Comparison of ENCODE assay signal across 29 cellular contexts in genomic region chr1:33289858-33290154, GRCh38. TPM values are rescaled to one million over a fixed set of nuclear protein-coding genes. Genes with fewer than 3 reads are reported as not detected.
DNase-seq lines count a peak whose midpoint lies in the region; ATAC-seq and TF ChIP-seq lines count a peak whose summit lies in the region.
"Had no signal": no experiment of that assay in that cellular context is flagged by ENCODE, and none has a peak within 500 bp of the region (broad histone marks: within the 10 kb centered on the region; RNA-seq: fewer than 3 reads in every experiment).

No MANE protein-coding gene starts in this region.

- H3K9me3 Mint-ChIP-seq in natural killer cell treated with Interleukin-12 subunit alpha and Interleukin-12 subunit beta and Interleukin-15 and Interleukin-18, amount 100 ng/mL, for 72 hours, result no peaks in the 10 kb centered on the region
- no peaks in the 10 kb centered on the region for H3K9me3 Mint-ChIP-seq in natural killer cell

- H3K36me3 Mint-ChIP-seq in natural killer cell treated with Interleukin-12 subunit alpha and Interleukin-12 subunit beta and Interleukin-15 and Interleukin-18, amount 100 ng/mL, for 72 hours, result peaks cover 5% of the 10 kb centered on the region
- H3K36me3 Mint-ChIP-seq in natural killer cell, result no peaks in the 10 kb centered on the region

- H3K27ac Mint-ChIP-seq in natural killer cell treated with Interleukin-12 subunit alpha and Interleukin-12 subunit beta and Interleukin-15 and Interleukin-18, amount 100 ng/mL, for 72 hours, result no peak overlapping the region
- no peak overlapping the region for H3K27ac Mint-ChIP-seq in natural killer cell

- H3K36me3 ChIP-seq in thoracic aorta, result peaks cover 6% of the 10 kb centered on the region

- no peaks in the 10 kb centered on the region for H3K27me3 ChIP-seq in thoracic aorta (replicated peaks; ENCODE audit: insufficient read depth)

- H3K4me3 ChIP-seq in coronary artery (no peak overlapping the region), thoracic aorta (no peak overlapping the region)
- H3K4me3 ChIP-seq: A549, GM12878, K562 had no signal

- intact Hi-C loops in natural killer cell (cut with micrococcal nuclease), result no loop called here

- no peak for ATAC-seq in natural killer cell treated with Interleukin-12 subunit alpha and Interleukin-12 subunit beta and Interleukin-15 and Interleukin-18, amount 100 ng/mL, for 72 hours
- ATAC-seq in natural killer cell (no peak), thoracic aorta (ENCODE audit: insufficient number of reproducible peaks, low FRiP score, low read depth) (no peak)
- ATAC-seq: A549, GM12878, Panc1 had no signal

- H3K4me1 ChIP-seq in thoracic aorta (ENCODE audit: control insufficient read depth in 1 of 2, low read depth in 2 of 2), result peaks cover 5 to 67% of the 10 kb centered on the region in 2 donors
- H3K4me1 ChIP-seq: A549, Caco-2 had no signal

- peaks cover 0 to 8% of the 10 kb centered on the region in 2 donors for H3K4me1 Mint-ChIP-seq in natural killer cell treated with Interleukin-12 subunit alpha and Interleukin-12 subunit beta and Interleukin-15 and Interleukin-18, amount 100 ng/mL, for 72 hours (ENCODE audit: low read depth in 2 of 2)
- H3K4me1 Mint-ChIP-seq in natural killer cell, result peaks cover 13 to 34% of the 10 kb centered on the region in 2 donors

- peak; percentile 16 for DNase-seq in natural killer cell treated with Interleukin-12 subunit alpha and Interleukin-12 subunit beta and Interleukin-15 and Interleukin-18, amount 100 ng/mL, for 72 hours (ENCODE audit: low spot score)
- DNase-seq in natural killer cell (no peak), coronary artery (ENCODE audit: low spot score) (no peak), thoracic aorta (ENCODE audit: low spot score) (no peak), T-helper 1 cell (no peak), Ammon's horn (ENCODE audit: low spot score) (no peak), SHP77 treated with DMSO at 0.1 percent for 48 hours (lab: John Stamatoyannopoulos, UW) (no peak)
- DNase-seq: AML-193; Caco-2; CD4-positive, alpha-beta memory T cell; GDM1; HCEC 1CT; Kasumi-1; NCI-H1092 treated with DMSO at 0.1 percent for 48 hours; NCI-H1436; NCI-H187; NCI-H2081 treated with DMSO at 0.1 percent for 48 hours; NCI-H2171; NCI-H226; NCI-H510A; NCI-H69; SHP77 had no signal

- no peaks in the 10 kb centered on the region for H3K9me3 ChIP-seq in thoracic aorta
- H3K9me3 ChIP-seq: A549, Caco-2 had no signal

- no peaks in the 10 kb centered on the region for H3K27me3 Mint-ChIP-seq in natural killer cell treated with Interleukin-12 subunit alpha and Interleukin-12 subunit beta and Interleukin-15 and Interleukin-18, amount 100 ng/mL, for 72 hours
- H3K27me3 Mint-ChIP-seq in natural killer cell (ENCODE audit: low read depth in 2 of 2), result no peaks in the 10 kb centered on the region
- H3K27me3 Mint-ChIP-seq: CD4-positive, alpha-beta memory T cell had no signal

- TF ChIP-seq CTCF in natural killer cell (IDR thresholded peaks at IDR 0.05) (no peak), coronary artery (IDR thresholded peaks at IDR 0.05) (no peak), thoracic aorta (IDR thresholded peaks at IDR 0.05) (no peak)

- no peak overlapping the region for H3K4me3 Mint-ChIP-seq in natural killer cell treated with Interleukin-12 subunit alpha and Interleukin-12 subunit beta and Interleukin-15 and Interleukin-18, amount 100 ng/mL, for 72 hours
- H3K4me3 Mint-ChIP-seq in natural killer cell, result no peak overlapping the region
- H3K4me3 Mint-ChIP-seq: CD4-positive, alpha-beta memory T cell had no signal

- H3K27ac ChIP-seq in coronary artery (peak overlapping the region; percentile 76 to 84), thoracic aorta (peak overlapping the region; percentile 60 to 87)
- H3K27ac ChIP-seq: A549, RWPE1 had no signal

RNA-seq across cellular contexts. Expression of gene A3GALT2, which starts 31.1 kb away (rescaled TPM):
- total RNA-seq in natural killer cell treated with Interleukin-12 subunit alpha and Interleukin-12 subunit beta and Interleukin-15 and Interleukin-18, amount 100 ng/mL, for 72 hours, result not detected
- total RNA-seq in natural killer cell (not detected), thoracic aorta (under 1 TPM; 0.54 to 0.71 TPM)
- total RNA-seq: Caco-2; CD4-positive, alpha-beta memory T cell; GM12878; H1; K562; M059J had no signal

RNA-seq across cellular contexts. Expression of gene ZNF362, which starts 33.5 kb away (rescaled TPM):
- 1 to 10 TPM; 6.7 to 7.5 TPM for total RNA-seq in natural killer cell treated with Interleukin-12 subunit alpha and Interleukin-12 subunit beta and Interleukin-15 and Interleukin-18, amount 100 ng/mL, for 72 hours
- total RNA-seq in natural killer cell (10 to 100 TPM; 34.7 to 39.1 (median 38.3) TPM), thoracic aorta (10 to 100 TPM; 25.3 to 55.4 TPM)
